23 cellular contexts compared by ENCODE assay signal in genomic region chr3:2268779-2269178, GRCh38.
DNase-seq lines count a peak whose midpoint lies in the region; ATAC-seq, FAIRE-seq and TF ChIP-seq lines count a peak whose summit lies in the region.
"Had no signal": no experiment of that assay in that cellular context is flagged by ENCODE, and none has a peak within 500 bp of the region (broad histone marks: within the 10 kb centered on the region; RNA-seq: fewer than 3 reads in every experiment).

No MANE protein-coding gene starts in this region.

- 56% methylated on average over 3 of the region's 3 CpGs for WGBS in right cardiac atrium
- 3% methylated on average over 2 of the region's 3 CpGs for WGBS in GM12878 (ENCODE audit: insufficient coverage, insufficient replicate concordance, low lambda C conversion rate, missing lambda C conversion rate)
- 32 to 69% (median 50%) methylated on average over 3 of the region's 3 CpGs for WGBS in stomach, 5 donors

- TF ChIP-seq EP300 in GM12878 (IDR thresholded peaks at IDR 0.05; ENCODE audit: borderline replicate concordance in 1 of 2, control insufficient read depth in 1 of 2, low read depth in 2 of 2, low read length in 2 of 2) (no peak), stomach (IDR thresholded peaks at IDR 0.05) (no peak)

- no peaks in the 10 kb centered on the region for H3K36me3 Mint-ChIP-seq in natural killer cell treated with Interleukin-12 subunit alpha and Interleukin-12 subunit beta and Interleukin-15 and Interleukin-18, amount 100 ng/mL, for 72 hours
- H3K36me3 Mint-ChIP-seq: CD8-positive, alpha-beta T cell had no signal

- H3K27me3 ChIP-seq in left ventricle myocardium inferior (ENCODE audit: low read depth) (no peaks in the 10 kb centered on the region), right cardiac atrium (ENCODE audit: control insufficient read depth, insufficient read depth) (no peaks in the 10 kb centered on the region), GM12878 (replicated peaks in 1 of 2; ENCODE audit: control insufficient read depth in 2 of 2, insufficient read depth in 2 of 2, low read length in 1 of 2) (no peaks in the 10 kb centered on the region), stomach (no peaks in the 10 kb centered on the region)
- H3K27me3 ChIP-seq: cardiac muscle cell, heart left ventricle, left lung had no signal

- intact Hi-C loops in left ventricle myocardium inferior (cut with micrococcal nuclease): no loop called here
- intact Hi-C loops in right cardiac atrium (cut with DNase I): loop anchor here in 1 of 4 donors (5.0 kb wide), 1 partner anchor 654 kb away; no protein-coding TSS in a partner anchor
- intact Hi-C loops in GM12878 (cut with micrococcal nuclease; ENCODE audit: unreplicated experiment): no loop called here
- intact Hi-C loops in stomach (cut with DNase I; ENCODE audit: low total_unique reads): no loop called here
- intact Hi-C loops in mucosa of descending colon (cut with DNase I, micrococcal nuclease): no loop called here

- no peak for DNase-seq in left ventricle myocardium inferior
- DNase-seq in right cardiac atrium: no peak
- DNase-seq in LNCaP clone FGC (ENCODE audit: low read depth): no peak
- DNase-seq in GM12878 (ENCODE audit: low read depth, low spot score): no peak
- DNase-seq in stomach: no peak
- no peak for DNase-seq in natural killer cell treated with Interleukin-12 subunit alpha and Interleukin-12 subunit beta and Interleukin-15 and Interleukin-18, amount 100 ng/mL, for 72 hours (ENCODE audit: low spot score)
- no peak for DNase-seq in mucosa of descending colon
- DNase-seq in SHP77 treated with DMSO at 0.1 percent for 48 hours (lab: John Stamatoyannopoulos, UW): no peak
- DNase-seq: activated CD4-positive, alpha-beta T cell treated with anti-CD3 and anti-CD28 coated beads for 36 hours; activated naive CD4-positive, alpha-beta T cell treated with anti-CD3 and anti-CD28 coated beads for 36 hours; activated T-cell treated with anti-CD3 and anti-CD28 coated beads, Interleukin-2, amount 50 U/mL, for 72 hours; CD8-positive, alpha-beta T cell; dermis blood vessel endothelial cell; DMS53; heart left ventricle; left lung; NCI-H2107; NCI-H510A; SHP77 had no signal

- H3K4me1 Mint-ChIP-seq in natural killer cell treated with Interleukin-12 subunit alpha and Interleukin-12 subunit beta and Interleukin-15 and Interleukin-18, amount 100 ng/mL, for 72 hours (ENCODE audit: low read depth in 2 of 2): no peaks in the 10 kb centered on the region
- H3K4me1 Mint-ChIP-seq: activated CD4-positive, alpha-beta T cell treated with anti-CD3 and anti-CD28 coated beads for 36 hours; neural crest cell had no signal

- H3K36me3 ChIP-seq in left ventricle myocardium inferior (no peaks in the 10 kb centered on the region), GM12878 (ENCODE audit: control insufficient read depth in 2 of 2, insufficient read depth in 2 of 2, low read length in 1 of 2) (no peaks in the 10 kb centered on the region), stomach (no peaks in the 10 kb centered on the region), mucosa of descending colon (ENCODE audit: low read depth) (no peaks in the 10 kb centered on the region)
- H3K36me3 ChIP-seq: cardiac muscle cell, heart left ventricle, left lung, prostate gland had no signal

- no peaks in the 10 kb centered on the region for H4K20me1 ChIP-seq in GM12878 (ENCODE audit: control insufficient read depth, insufficient read depth)

- H3K27ac ChIP-seq in left ventricle myocardium inferior (replicated peaks): no peak overlapping the region
- H3K27ac ChIP-seq in right cardiac atrium (ENCODE audit: low read length): no peak overlapping the region
- no peak overlapping the region for H3K27ac ChIP-seq in GM12878 (ENCODE audit: control insufficient read depth, insufficient read depth)
- H3K27ac ChIP-seq in stomach: no peak overlapping the region
- H3K27ac ChIP-seq: cardiac muscle cell, heart left ventricle, left lung, prostate gland had no signal

- peak; percentile 55 for TF ChIP-seq RAD21 in GM12878 (IDR thresholded peaks at IDR 0.05; ENCODE audit: insufficient read depth, low read depth, low read length)

- no peak overlapping the region for H3K4me3 Mint-ChIP-seq in natural killer cell treated with Interleukin-12 subunit alpha and Interleukin-12 subunit beta and Interleukin-15 and Interleukin-18, amount 100 ng/mL, for 72 hours
- H3K4me3 Mint-ChIP-seq: activated CD4-positive, alpha-beta T cell treated with anti-CD3 and anti-CD28 coated beads for 36 hours; activated naive CD4-positive, alpha-beta T cell treated with anti-CD3 and anti-CD28 coated beads for 36 hours; activated T-cell treated with anti-CD3 and anti-CD28 coated beads, Interleukin-2, amount 50 U/mL, for 72 hours; CD8-positive, alpha-beta T cell; neural crest cell had no signal

- no peak overlapping the region for H2AFZ ChIP-seq in GM12878 (ENCODE audit: control insufficient read depth, low read depth, low read length)

- H3K9me3 ChIP-seq in left ventricle myocardium inferior (replicated peaks) (no peaks in the 10 kb centered on the region), right cardiac atrium (ENCODE audit: control insufficient read depth, low read length) (no peaks in the 10 kb centered on the region), GM12878 (replicated peaks; ENCODE audit: control insufficient read depth, insufficient read depth, low read length) (no peaks in the 10 kb centered on the region), stomach (no peaks in the 10 kb centered on the region), mucosa of descending colon (no peaks in the 10 kb centered on the region)
- H3K9me3 ChIP-seq: left lung, prostate gland had no signal

- no peak overlapping the region for H3K4me3 ChIP-seq in left ventricle myocardium inferior
- no peak overlapping the region for H3K4me3 ChIP-seq in right cardiac atrium (ENCODE audit: low read length)
- no peak overlapping the region for H3K4me3 ChIP-seq in LNCaP clone FGC (ENCODE audit: low read depth, low read length)
- H3K4me3 ChIP-seq in GM12878: no peak overlapping the region
- H3K4me3 ChIP-seq in stomach: no peak overlapping the region
- no peak overlapping the region for H3K4me3 ChIP-seq in mucosa of descending colon
- H3K4me3 ChIP-seq: cardiac muscle cell, heart left ventricle, left lung, prostate gland had no signal

- SMC1A ChIA-PET in GM12878 (lab: Charles Lee; ENCODE audit: uncharacterized antibody, unreplicated experiment): no interaction called here

- BruUV-seq in GM12878 (replicated peaks; lab: Mats Ljungman, UMichigan): no TSS peak

- no peak for FAIRE-seq in GM12878 (lab: Jason Lieb, UNC)
- FAIRE-seq: GM12891 had no signal

- H3K79me2 ChIP-seq in GM12878 (ENCODE audit: control insufficient read depth, insufficient read depth, low read length): no peaks in the 10 kb centered on the region

- TF ChIP-seq CTCF in left ventricle myocardium inferior (IDR thresholded peaks at IDR 0.05; ENCODE audit: borderline replicate concordance) (peak; percentile 48), LNCaP clone FGC (IDR thresholded peaks at IDR 0.05; ENCODE audit: control insufficient read depth, extremely low read depth, insufficient read depth) (peak; percentile 47), GM12878 (IDR thresholded peaks at IDR 0.05 in 2 of 3, conservative IDR thresholded peaks at IDR 0.05 in 1 of 3; ENCODE audit: control insufficient read depth in 2 of 3, extremely low read depth in 1 of 3, insufficient read depth in 1 of 3, low read depth in 3 of 3, low read length in 3 of 3) (peak in 2 of 3 experiments; percentile 12 to 34; a peak in 2 of 6 replicates), stomach (IDR thresholded peaks at IDR 0.05) (no peak), mucosa of descending colon (IDR thresholded peaks at IDR 0.05) (no peak)

- no peak overlapping the region for H3K9ac ChIP-seq in GM12878 (ENCODE audit: control insufficient read depth, insufficient read depth, low read length)

- no peak for ATAC-seq in right cardiac atrium
- ATAC-seq in GM12878: peak; percentile 53
- ATAC-seq in natural killer cell treated with Interleukin-12 subunit alpha and Interleukin-12 subunit beta and Interleukin-15 and Interleukin-18, amount 100 ng/mL, for 72 hours: no peak
- ATAC-seq in mucosa of descending colon: no peak
- ATAC-seq: activated CD4-positive, alpha-beta T cell treated with anti-CD3 and anti-CD28 coated beads for 36 hours; activated T-cell treated with anti-CD3 and anti-CD28 coated beads, Interleukin-2, amount 50 U/mL, for 72 hours; CD8-positive, alpha-beta T cell; heart left ventricle; left lung had no signal

- CTCF ChIA-PET in GM12878 (lab: Yijun Ruan, JAX): no interaction called here

- H3K4me1 ChIP-seq in left ventricle myocardium inferior: no peaks in the 10 kb centered on the region
- no peaks in the 10 kb centered on the region for H3K4me1 ChIP-seq in right cardiac atrium (ENCODE audit: control insufficient read depth, insufficient read depth, low read length)
- no peaks in the 10 kb centered on the region for H3K4me1 ChIP-seq in GM12878 (ENCODE audit: control insufficient read depth, insufficient read depth, low read length)
- no peaks in the 10 kb centered on the region for H3K4me1 ChIP-seq in stomach
- no peaks in the 10 kb centered on the region for H3K4me1 ChIP-seq in mucosa of descending colon (ENCODE audit: low read depth)
- H3K4me1 ChIP-seq: heart left ventricle, left lung, prostate gland had no signal

- no peak overlapping the region for H3K4me2 ChIP-seq in GM12878 (ENCODE audit: control insufficient read depth, insufficient read depth)

- in situ Hi-C loops in GM12878 (cut with MboI): no loop called here

- POLR2A ChIA-PET in GM12878 (lab: Charles Lee): no interaction called here

- H3K27me3 Mint-ChIP-seq in natural killer cell treated with Interleukin-12 subunit alpha and Interleukin-12 subunit beta and Interleukin-15 and Interleukin-18, amount 100 ng/mL, for 72 hours: no peaks in the 10 kb centered on the region
- H3K27me3 Mint-ChIP-seq: activated CD4-positive, alpha-beta T cell treated with anti-CD3 and anti-CD28 coated beads for 36 hours had no signal

- no peak overlapping the region for H3K27ac Mint-ChIP-seq in natural killer cell treated with Interleukin-12 subunit alpha and Interleukin-12 subunit beta and Interleukin-15 and Interleukin-18, amount 100 ng/mL, for 72 hours
- H3K27ac Mint-ChIP-seq: activated CD4-positive, alpha-beta T cell treated with anti-CD3 and anti-CD28 coated beads for 36 hours; activated naive CD4-positive, alpha-beta T cell treated with anti-CD3 and anti-CD28 coated beads for 36 hours; activated T-cell treated with anti-CD3 and anti-CD28 coated beads, Interleukin-2, amount 50 U/mL, for 72 hours; CD8-positive, alpha-beta T cell had no signal

- H3K9me3 Mint-ChIP-seq in natural killer cell treated with Interleukin-12 subunit alpha and Interleukin-12 subunit beta and Interleukin-15 and Interleukin-18, amount 100 ng/mL, for 72 hours: peaks cover 16% of the 10 kb centered on the region
- H3K9me3 Mint-ChIP-seq: activated naive CD4-positive, alpha-beta T cell treated with anti-CD3 and anti-CD28 coated beads for 36 hours; CD8-positive, alpha-beta T cell; neural crest cell had no signal

- RAD21 ChIA-PET in GM12878 (lab: Charles Lee; ENCODE audit: unreplicated experiment): no interaction called here

- TF ChIP-seq POLR2A in GM12878 (IDR thresholded peaks at IDR 0.05; ENCODE audit: low read depth, low read length) (no peak), stomach (IDR thresholded peaks at IDR 0.05) (no peak)

TF ChIP-seq in GM12878, 131 proteins besides CTCF, POLR2A, EP300 and RAD21 (continues in another document):
- peak; percentile 45; the same call in 1 of the 2 replicates for TF ChIP-seq SMC3 (IDR thresholded peaks at IDR 0.05; ENCODE audit: borderline replicate concordance, low read length)

Comparison
In these comparisons a context has a peak if more than half of its experiments do, and no peak if none do; other contexts are left out.
1. CTCF ChIP-seq: peak in left ventricle myocardium inferior (single experiment), LNCaP clone FGC (single experiment) and GM12878 (2 of 3); none in stomach (0 of 7) and mucosa of descending colon (single experiment).